1 cellular context compared by ENCODE assay signal in the genomic region with DNA sequence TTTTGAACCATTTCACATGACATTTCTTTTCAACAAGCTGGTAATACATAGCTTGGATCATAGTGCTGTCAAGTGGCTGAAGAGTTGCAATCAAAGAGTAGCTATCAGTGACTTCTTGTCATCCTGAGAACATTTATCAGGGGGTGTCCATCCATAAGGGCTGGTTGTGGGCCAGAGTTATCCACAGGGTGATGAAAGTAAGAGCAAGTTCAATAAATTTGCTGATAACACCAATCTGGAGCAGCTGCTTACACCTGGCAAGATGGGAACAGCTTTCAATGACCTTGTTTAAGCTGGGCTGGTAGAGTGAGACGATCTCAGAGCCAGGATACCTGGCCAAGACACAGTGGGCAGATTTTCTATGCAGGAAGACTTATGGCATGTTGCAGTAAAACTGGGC.
TF ChIP-seq lines count a peak whose summit lies in the region.

No MANE protein-coding gene starts in this region.

TF ChIP-seq in GM23338, 12 proteins besides CTCF, POLR2A, EP300 and RAD21 (continued from another document):
- no peak for TF ChIP-seq ZNF462 (CRISPR knock-in tag; IDR thresholded peaks at IDR 0.05)
